ENCODE assay signal across 22 cellular contexts in genomic region chr1:168863647-168864234, GRCh38.
DNase-seq lines count a peak whose midpoint lies in the region; ATAC-seq, FAIRE-seq and TF ChIP-seq lines count a peak whose summit lies in the region.
"Had no signal": no experiment of that assay in that cellular context is flagged by ENCODE, and none has a peak within 500 bp of the region (broad histone marks: within the 10 kb centered on the region; RNA-seq: fewer than 3 reads in every experiment).

No MANE protein-coding gene starts in this region.

- H3K27ac Mint-ChIP-seq in naive thymus-derived CD4-positive, alpha-beta T cell, result no peak overlapping the region
- H3K27ac Mint-ChIP-seq: activated B cell treated with CpG ODN at 0.5 μM for 24 hours; activated CD8-positive, alpha-beta T cell treated with anti-CD3 and anti-CD28 coated beads, Interleukin-2, amount 10 ng/mL, durations not matched to agents 7 days and 5 days; CD14-positive monocyte had no signal

- POLR2A ChIA-PET in A549 (lab: Yijun Ruan, JAX) (interaction anchor here (1.4 kb wide), 1 partner anchor 246 kb away, joined by 3 read pairs; no protein-coding TSS in a partner anchor), Panc1 (lab: Charles Lee) (no interaction called here)
- POLR2A ChIA-PET in naive thymus-derived CD4-positive, alpha-beta T cell (lab: Charles Lee), result no interaction called here

- H3K4me2 ChIP-seq in A549, result peak overlapping the region; percentile 38
- H3K4me2 ChIP-seq in hepatocyte, result peak overlapping the region; percentile 2

- peak in 1 of 2 experiments; percentile 68 for DNase-seq in A549 (ENCODE audit: low read depth in 1 of 2, low spot score in 1 of 2)
- DNase-seq in Panc1 (ENCODE audit: low read depth, low spot score), result no peak
- no peak for DNase-seq in hepatocyte (ENCODE audit: low spot score)
- DNase-seq in retina, result peak; percentile 7
- no peak for DNase-seq in NCI-H2081 (lab: John Stamatoyannopoulos, UW)
- no peak for DNase-seq in naive thymus-derived CD4-positive, alpha-beta T cell
- DNase-seq in activated naive CD4-positive, alpha-beta T cell treated with Interleukin-2 at 50 U/mL for 16 hours, result no peak
- DNase-seq: activated B cell treated with CpG ODN at 0.5 μM for 24 hours; activated CD8-positive, alpha-beta T cell treated with anti-CD3 and anti-CD28 coated beads, Interleukin-2, amount 10 ng/mL, durations not matched to agents 7 days and 5 days; amniotic stem cell; cortex of kidney; RPMI8226; stomach; T-helper 9 cell; upper lobe of left lung had no signal

- no peaks in the 10 kb centered on the region for H3K27me3 ChIP-seq in Panc1 (ENCODE audit: control insufficient read depth, insufficient read depth, low read length)
- no peaks in the 10 kb centered on the region for H3K27me3 ChIP-seq in hepatocyte
- peaks cover 0 to 3% of the 10 kb centered on the region in 2 donors for H3K27me3 ChIP-seq in naive thymus-derived CD4-positive, alpha-beta T cell (ENCODE audit: control insufficient read depth in 2 of 2, insufficient read depth in 2 of 2, low read length in 2 of 2)
- H3K27me3 ChIP-seq: neutrophil, stomach, upper lobe of left lung had no signal

- H3K4me3 ChIP-seq in A549 (no peak overlapping the region), Panc1 (ENCODE audit: low read depth in 2 of 2, low read length in 2 of 2) (no peak overlapping the region), hepatocyte (no peak overlapping the region)
- no peak overlapping the region for H3K4me3 ChIP-seq in naive thymus-derived CD4-positive, alpha-beta T cell (ENCODE audit: low read length)
- H3K4me3 ChIP-seq: stomach, upper lobe of left lung had no signal

- BruUV-seq in Panc1 (replicated peaks; lab: Mats Ljungman, UMichigan), result no TSS peak

- TF ChIP-seq RAD21 in A549 (conservative IDR thresholded peaks at IDR 0.05 in 1 of 2, IDR thresholded peaks at IDR 0.05 in 1 of 2), result no peak

- H3K27me3 Mint-ChIP-seq in naive thymus-derived CD4-positive, alpha-beta T cell, result no peaks in the 10 kb centered on the region

- WGBS in A549 (ENCODE audit: missing lambda C conversion rate), result 31% methylated on average over 7 of the region's 7 CpGs
- 41% methylated on average over 7 of the region's 7 CpGs for WGBS in hepatocyte (ENCODE audit: low lambda C conversion rate, missing lambda C conversion rate)

- no peak for TF ChIP-seq POLR2A in A549 (IDR thresholded peaks at IDR 0.05; ENCODE audit: low read length)

- H3K79me2 ChIP-seq in hepatocyte, result no peaks in the 10 kb centered on the region

- no peaks in the 10 kb centered on the region for H4K20me1 ChIP-seq in hepatocyte (ENCODE audit: insufficient read depth, poor library complexity, severe bottlenecking)

- ATAC-seq in A549 (peak; percentile 45 to 52; a peak in 4 of 6 replicates), Panc1 (no peak), HG03095 (IDR thresholded peaks at IDR 0.05; ENCODE audit: unreplicated experiment) (no peak)
- no peak for ATAC-seq in naive thymus-derived CD4-positive, alpha-beta T cell
- ATAC-seq: activated CD8-positive, alpha-beta T cell treated with anti-CD3 and anti-CD28 coated beads, Interleukin-2, amount 10 ng/mL, durations not matched to agents 7 days and 5 days; HepG2; left lobe of liver had no signal

- H2AFZ ChIP-seq in hepatocyte, result peak overlapping the region; percentile 41

- no peak for FAIRE-seq in A549 (lab: Jason Lieb, UNC)
- FAIRE-seq: H54, HepG2 had no signal

- in situ Hi-C loops in Panc1 (cut with HindIII; ENCODE audit: low pct_unique_long_range_greater_than_20kb, low sequenced_read_pairs), result no loop called here

- no peaks in the 10 kb centered on the region for H3K9me3 ChIP-seq in A549
- peaks cover 8% of the 10 kb centered on the region; the same call in 1 of the 2 replicates for H3K9me3 ChIP-seq in Panc1 (ENCODE audit: control insufficient read depth, insufficient read depth, low read depth, low read length)
- no peaks in the 10 kb centered on the region for H3K9me3 ChIP-seq in hepatocyte (ENCODE audit: low read depth)
- H3K9me3 ChIP-seq in naive thymus-derived CD4-positive, alpha-beta T cell (ENCODE audit: control insufficient read depth in 2 of 3, low read length in 3 of 3), result peaks cover 0 to 6% (median 0%) of the 10 kb centered on the region in 3 experiments
- H3K9me3 ChIP-seq: neutrophil had no signal

- H3K9me3 Mint-ChIP-seq in naive thymus-derived CD4-positive, alpha-beta T cell, result peaks cover 4 to 19% (median 8%) of the 10 kb centered on the region in 11 donors

- TF ChIP-seq EP300 in A549 (IDR thresholded peaks at IDR 0.05), result peak; percentile 36 to 47; a peak in 2 of 5 replicates

- no peaks in the 10 kb centered on the region for H3K9me2 ChIP-seq in hepatocyte (replicated peaks; ENCODE audit: insufficient read depth)

- no peak overlapping the region for H3K4me3 Mint-ChIP-seq in naive thymus-derived CD4-positive, alpha-beta T cell
- H3K4me3 Mint-ChIP-seq: activated B cell treated with CpG ODN at 0.5 μM for 24 hours; activated CD8-positive, alpha-beta T cell treated with anti-CD3 and anti-CD28 coated beads, Interleukin-2, amount 10 ng/mL, durations not matched to agents 7 days and 5 days; CD14-positive monocyte had no signal

- H3K27ac ChIP-seq in A549 (peak overlapping the region; percentile 50 to 54; a peak in 5 of 6 replicates), Panc1 (ENCODE audit: low read length) (peak overlapping the region; percentile 39; the same call in 1 of the 2 replicates), hepatocyte (peak overlapping the region; percentile 33)
- H3K27ac ChIP-seq in naive thymus-derived CD4-positive, alpha-beta T cell (ENCODE audit: low read depth, low read length), result no peak overlapping the region
- H3K27ac ChIP-seq: HL-60, neutrophil, upper lobe of left lung had no signal

- H3K4me1 Mint-ChIP-seq in naive thymus-derived CD4-positive, alpha-beta T cell, result peaks cover 0 to 4% (median 0%) of the 10 kb centered on the region in 7 donors
- H3K4me1 Mint-ChIP-seq: activated B cell treated with CpG ODN at 0.5 μM for 24 hours, CD14-positive monocyte had no signal

- H3K36me3 ChIP-seq in Panc1 (ENCODE audit: control insufficient read depth, insufficient read depth, low read length), result no peaks in the 10 kb centered on the region
- no peaks in the 10 kb centered on the region for H3K36me3 ChIP-seq in hepatocyte (replicated peaks; ENCODE audit: insufficient read depth, low read depth)
- no peaks in the 10 kb centered on the region for H3K36me3 ChIP-seq in naive thymus-derived CD4-positive, alpha-beta T cell (ENCODE audit: control insufficient read depth in 2 of 3, insufficient read depth in 3 of 3, low read length in 3 of 3)
- H3K36me3 ChIP-seq: neutrophil, stomach, upper lobe of left lung had no signal

- no peak for TF ChIP-seq CTCF in A549 (IDR thresholded peaks at IDR 0.05)
- TF ChIP-seq CTCF in Panc1 (IDR thresholded peaks at IDR 0.05), result no peak
- TF ChIP-seq CTCF in hepatocyte (IDR thresholded peaks at IDR 0.05; ENCODE audit: poor library complexity), result no peak

- CTCF ChIA-PET in A549 (lab: Yijun Ruan, JAX), result no interaction called here
- CTCF ChIA-PET in Panc1 (lab: Charles Lee), result no interaction called here
- CTCF ChIA-PET in naive thymus-derived CD4-positive, alpha-beta T cell (lab: Charles Lee), result no interaction called here

- H3K4me1 ChIP-seq in A549 (peaks cover 55% of the 10 kb centered on the region), Panc1 (ENCODE audit: control insufficient read depth, insufficient read depth, low read length) (no peaks in the 10 kb centered on the region; the same call in 1 of the 2 replicates), hepatocyte (ENCODE audit: insufficient read depth) (peaks cover 14% of the 10 kb centered on the region)
- no peaks in the 10 kb centered on the region for H3K4me1 ChIP-seq in naive thymus-derived CD4-positive, alpha-beta T cell (ENCODE audit: control insufficient read depth in 2 of 2, insufficient read depth in 2 of 2, low read length in 2 of 2)

- intact Hi-C loops in Panc1 (cut with micrococcal nuclease; ENCODE audit: unreplicated experiment), result no loop called here
- intact Hi-C loops in naive thymus-derived CD4-positive, alpha-beta T cell (cut with micrococcal nuclease), result no loop called here

- H3K36me3 Mint-ChIP-seq in naive thymus-derived CD4-positive, alpha-beta T cell, result peaks cover 0 to 3% (median 0%) of the 10 kb centered on the region in 5 donors
- H3K36me3 Mint-ChIP-seq: CD14-positive monocyte had no signal

TF ChIP-seq in A549, 52 proteins besides CTCF, POLR2A, EP300 and RAD21 (continues in another document):
- TF ChIP-seq BCL3 (IDR thresholded peaks at IDR 0.05) (0 out of 3 replicates have a peak, but pooled peaks have one; percentile 33), ESRRA (IDR thresholded peaks at IDR 0.05; ENCODE audit: borderline replicate concordance, low read length) (no peak), NR3C1 (IDR thresholded peaks at IDR 0.05) (no peak), GATA3 (IDR thresholded peaks at IDR 0.05; ENCODE audit: borderline replicate concordance) (peak; percentile 78), NFE2L2 (conservative IDR thresholded peaks at IDR 0.05; ENCODE audit: low read length) (no peak), SMC3 (IDR thresholded peaks at IDR 0.05) (0 out of 3 replicates have a peak, but pooled peaks have one; percentile 23), JUN (IDR thresholded peaks at IDR 0.05) (0 out of 5 replicates have a peak, but pooled peaks of 1 of the 2 experiments have one; percentile 35), FOSB (CRISPR knock-in tag; IDR thresholded peaks at IDR 0.05) (no peak), HMGXB4 (CRISPR knock-in tag; IDR thresholded peaks at IDR 0.05; ENCODE audit: borderline replicate concordance) (no peak), HEYL (CRISPR knock-in tag; IDR thresholded peaks at IDR 0.05) (no peak)

Comparison
In these comparisons a context has a peak if more than half of its experiments do, and no peak if none do; other contexts are left out.
1. ATAC-seq: peak in A549 (2 of 2); none in Panc1 (single experiment), HG03095 (single experiment) and naive thymus-derived CD4-positive, alpha-beta T cell (single experiment).